27 cellular contexts compared by ENCODE assay signal in the genomic region with DNA sequence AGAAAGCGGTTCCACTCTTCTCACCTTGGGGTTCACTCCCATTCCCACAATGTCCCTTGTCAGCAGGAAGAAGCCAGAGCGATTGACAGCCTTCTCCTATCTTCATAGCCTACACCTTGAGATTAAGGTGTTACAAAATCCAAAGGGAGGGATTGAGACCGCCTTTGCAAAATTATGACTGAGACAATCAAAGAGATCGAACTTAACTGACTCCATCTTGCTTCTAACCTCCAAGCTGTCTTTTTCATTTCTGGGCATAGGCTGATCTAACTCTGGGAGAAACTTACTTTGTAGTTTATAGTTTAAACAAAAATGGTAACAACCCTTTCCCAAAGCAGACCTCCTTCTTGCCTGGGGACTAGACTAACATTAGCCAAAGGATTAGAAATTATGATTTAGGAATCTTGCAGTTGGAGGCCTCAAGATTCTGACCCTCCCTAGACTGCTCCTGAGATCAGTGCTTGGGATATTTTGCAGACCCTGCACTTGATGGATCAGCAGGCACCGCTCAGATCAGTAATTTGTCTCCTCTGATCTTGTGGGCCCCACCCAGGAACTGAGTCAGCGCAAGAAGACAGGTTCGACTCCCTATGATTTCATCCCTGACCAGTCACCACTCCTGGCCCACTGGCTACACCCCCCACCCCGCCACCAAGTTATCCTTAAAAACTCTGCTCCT. TPM values are rescaled to one million over a fixed set of nuclear protein-coding genes. Genes with fewer than 3 reads are reported as not detected.
DNase-seq lines count a peak whose midpoint lies in the region; ATAC-seq, FAIRE-seq and TF ChIP-seq lines count a peak whose summit lies in the region.
"Had no signal": no experiment of that assay in that cellular context is flagged by ENCODE, and none has a peak within 500 bp of the region (broad histone marks: within the 10 kb centered on the region; RNA-seq: fewer than 3 reads in every experiment).

No MANE protein-coding gene starts in this region.

- ATAC-seq in GM21619 (IDR thresholded peaks at IDR 0.05; ENCODE audit: unreplicated experiment) (no peak), gastroesophageal sphincter (no peak), GM21360 (IDR thresholded peaks at IDR 0.05; ENCODE audit: unreplicated experiment) (no peak)
- ATAC-seq: activated CD4-positive, alpha-beta T cell treated with anti-CD3 and anti-CD28 coated beads for 36 hours; activated CD8-positive, alpha-beta T cell treated with anti-CD3 and anti-CD28 coated beads, Interleukin-2, amount 10 ng/mL, durations not matched to agents 7 days and 5 days; activated naive CD8-positive, alpha-beta T cell treated with anti-CD3 and anti-CD28 coated beads, Interleukin-2, amount 50 U/mL, for 24 hours; heart right ventricle; sciatic nerve; SK-N-SH treated with all-trans-retinoic acid at 6 μM for 48 hours; stimulated activated naive B cell treated with anti-CD40 and anti-IgM and Interleukin-4, amounts not matched to agents 10 μg/mL and 1 μg/mL and 100 μg/mL, for 72 hours; T-helper 17 cell had no signal

- no peak overlapping the region for H2AFZ ChIP-seq in mammary epithelial cell (ENCODE audit: low read depth, low read length)

- dilution Hi-C loops in mammary epithelial cell (cut with HindIII; ENCODE audit: low sequenced_read_pairs): no loop called here

- in situ Hi-C loops in mammary epithelial cell (cut with MboI; ENCODE audit: low sequenced_read_pairs in 2 of 2): no loop called here

- TF ChIP-seq EP300 in gastroesophageal sphincter (IDR thresholded peaks at IDR 0.05): no peak

- CTCF ChIA-PET in mammary epithelial cell (lab: Charles Lee; ENCODE audit: low non-redundant PET): no interaction called here

- H3K27me3 ChIP-seq in mammary epithelial cell (ENCODE audit: insufficient read depth, low read length): no peaks in the 10 kb centered on the region
- H3K27me3 ChIP-seq in gastroesophageal sphincter: peaks cover 2% of the 10 kb centered on the region
- H3K27me3 ChIP-seq: BLaER1, heart right ventricle, suprapubic skin had no signal

- TF ChIP-seq CTCF in mammary epithelial cell (conservative IDR thresholded peaks at IDR 0.05 in 1 of 2, IDR thresholded peaks at IDR 0.05 in 1 of 2; ENCODE audit: extremely low read depth in 1 of 2, insufficient read depth in 1 of 2, low read depth in 1 of 2, low read length in 2 of 2) (no peak), gastroesophageal sphincter (IDR thresholded peaks at IDR 0.05) (no peak), D721Med (IDR thresholded peaks at IDR 0.05; ENCODE audit: insufficient read depth, missing control alignments) (no peak)

- no peak overlapping the region for H3K27ac ChIP-seq in mammary epithelial cell (ENCODE audit: insufficient read depth, low read depth, low read length)
- H3K27ac ChIP-seq in gastroesophageal sphincter: no peak overlapping the region
- H3K27ac ChIP-seq: BLaER1, heart right ventricle, HL-60, suprapubic skin had no signal

- no TSS peak for BruUV-seq in mammary epithelial cell (replicated peaks; lab: Mats Ljungman, UMichigan)

- WGBS in mammary epithelial cell (ENCODE audit: low coverage, missing lambda C conversion rate): 100% methylated on average over 4 of the region's 8 CpGs
- WGBS in gastroesophageal sphincter (ENCODE audit: low coverage in 1 of 2), 2 donors: 92 to 98% methylated on average over 3 to 4 of the region's 8 CpGs

- H3K4me1 ChIP-seq in mammary epithelial cell (ENCODE audit: insufficient read depth, low read length): no peaks in the 10 kb centered on the region
- no peaks in the 10 kb centered on the region for H3K4me1 ChIP-seq in gastroesophageal sphincter
- H3K4me1 ChIP-seq: BLaER1, suprapubic skin had no signal

- TF ChIP-seq POLR2A in gastroesophageal sphincter (IDR thresholded peaks at IDR 0.05): no peak

- no peaks in the 10 kb centered on the region for H3K36me3 ChIP-seq in mammary epithelial cell (ENCODE audit: insufficient read depth, low read length)
- H3K36me3 ChIP-seq in gastroesophageal sphincter: no peaks in the 10 kb centered on the region
- H3K36me3 ChIP-seq: BLaER1, heart right ventricle, suprapubic skin had no signal

- no peaks in the 10 kb centered on the region for H3K79me2 ChIP-seq in mammary epithelial cell (ENCODE audit: insufficient read depth, low read length)

- DNase-seq in ELR (ENCODE audit: low read depth) (peak; percentile 73), NCI-H460 (ENCODE audit: extremely low read depth, low read depth) (peak; percentile 18), mammary epithelial cell (peak; percentile 35), iris pigment epithelial cell (ENCODE audit: low read depth) (peak; percentile 11), D721Med (ENCODE audit: insufficient read length, low spot score) (no peak)
- DNase-seq: activated CD4-positive, alpha-beta T cell treated with anti-CD3 and anti-CD28 coated beads for 36 hours; activated CD8-positive, alpha-beta T cell treated with anti-CD3 and anti-CD28 coated beads, Interleukin-2, amount 10 ng/mL, durations not matched to agents 7 days and 5 days; activated effector memory CD4-positive, alpha-beta T cell treated with Interleukin-2 at 50 U/mL for 16 hours; activated naive CD8-positive, alpha-beta T cell treated with anti-CD3 and anti-CD28 coated beads, Interleukin-2, amount 50 U/mL, for 24 hours; cerebellar nuclear complex; DMS53; heart right ventricle; mesenchymal stem cell; NCI-H1105; NCI-H187 treated with DMSO at 0.1 percent for 48 hours; stimulated activated naive B cell treated with anti-CD40 and anti-IgM and Interleukin-4, amounts not matched to agents 10 μg/mL and 1 μg/mL and 100 μg/mL, for 72 hours; T-helper 17 cell had no signal

- H4K20me1 ChIP-seq in mammary epithelial cell (ENCODE audit: insufficient read depth, low read length): no peaks in the 10 kb centered on the region
- H4K20me1 ChIP-seq: BLaER1 had no signal

- no peak for FAIRE-seq in D721Med (lab: Jason Lieb, UNC)
- FAIRE-seq: GM19239 had no signal

- no peak overlapping the region for H3K9ac ChIP-seq in mammary epithelial cell (ENCODE audit: insufficient read depth, low read length)
- H3K9ac ChIP-seq: BLaER1 had no signal

- H3K4me3 ChIP-seq in mammary epithelial cell (replicated peaks in 1 of 3; ENCODE audit: insufficient read depth in 1 of 3, low read depth in 2 of 3, low read length in 3 of 3) (no peak overlapping the region), gastroesophageal sphincter (no peak overlapping the region)
- H3K4me3 ChIP-seq: BLaER1, heart right ventricle, suprapubic skin had no signal

- H3K4me2 ChIP-seq in mammary epithelial cell (ENCODE audit: insufficient read depth, low read depth, low read length): no peak overlapping the region
- H3K4me2 ChIP-seq: BLaER1 had no signal

- H3K9me3 ChIP-seq in mammary epithelial cell (replicated peaks; ENCODE audit: insufficient read depth, low read length) (no peaks in the 10 kb centered on the region), gastroesophageal sphincter (no peaks in the 10 kb centered on the region)
- H3K9me3 ChIP-seq: suprapubic skin had no signal

- intact Hi-C loops in mammary epithelial cell (cut with micrococcal nuclease): no loop called here

RNA-seq across cellular contexts. Expression of gene PAQR5, which starts 40.0 kb away (rescaled TPM):
- 6.3 and 8.8 TPM in 2 replicates for total RNA-seq in NCI-H460 (2014; rRNA removed; shearing (Covaris generic))
- polyA plus RNA-seq in NCI-H460 (2014; cell fraction: nucleus; rRNA removed): 1.1 and 2.4 TPM in 2 replicates
- total RNA-seq in mammary epithelial cell: 1 to 10 TPM in 1 of 2 donors, under 1 TPM in 1; 0.66 to 1.5 TPM
- 19.2 TPM for polyA plus RNA-seq in mammary epithelial cell
- 37.7 TPM for polyA minus RNA-seq in mammary epithelial cell
- total RNA-seq in gastroesophageal sphincter: 1 to 10 TPM in 2 of 4 donors, under 1 TPM in 2; 0.27 to 2.6 (median 1.4) TPM
- total RNA-seq: activated CD8-positive, alpha-beta T cell treated with anti-CD3 and anti-CD28 coated beads, Interleukin-2, amount 10 ng/mL, durations not matched to agents 7 days and 5 days; dermis microvascular lymphatic vessel endothelial cell; T-helper 17 cell had no signal
